ENCODE assay signal across 15 cellular contexts in genomic region chr1:93676424-93676823, GRCh38. TPM values are rescaled to one million over a fixed set of nuclear protein-coding genes. Genes with fewer than 3 reads are reported as not detected.
DNase-seq lines count a peak whose midpoint lies in the region; ATAC-seq and TF ChIP-seq lines count a peak whose summit lies in the region.
"Had no signal": no experiment of that assay in that cellular context is flagged by ENCODE, and none has a peak within 500 bp of the region (broad histone marks: within the 10 kb centered on the region; RNA-seq: fewer than 3 reads in every experiment).

No MANE protein-coding gene starts in this region.

- TF ChIP-seq POLR2A in esophagus muscularis mucosa (IDR thresholded peaks at IDR 0.05; ENCODE audit: low read depth): no peak

- H3K36me3 Mint-ChIP-seq in stimulated activated memory B cell treated with anti-CD40 and anti-IgM and Interleukin-4, amounts not matched to agents 10 μg/mL and 1 μg/mL and 100 μg/mL, for 72 hours: peaks cover 58% of the 10 kb centered on the region

- H3K4me3 ChIP-seq in RWPE2 (ENCODE audit: severe bottlenecking) (no peak overlapping the region), esophagus muscularis mucosa (no peak overlapping the region)
- H3K4me3 ChIP-seq: SK-N-MC had no signal

- H3K27ac Mint-ChIP-seq in stimulated activated memory B cell treated with anti-CD40 and anti-IgM and Interleukin-4, amounts not matched to agents 10 μg/mL and 1 μg/mL and 100 μg/mL, for 72 hours: peak overlapping the region; percentile 5
- H3K27ac Mint-ChIP-seq: activated CD8-positive, alpha-beta T cell treated with anti-CD3 and anti-CD28 coated beads, Interleukin-2, amount 10 ng/mL, durations not matched to agents 7 days and 5 days; activated T-helper 2 cell treated with anti-CD3 and anti-CD28 coated beads, Interferon-gamma antibody, Interleukin-2, Interleukin-4, amounts not matched to agents 10 μg/mL and 5 μg/mL and 100 μg/mL, durations not matched to agents 14 hours and 24 hours and 36 hours; CD14-positive monocyte had no signal

- DNase-seq in RWPE2 (ENCODE audit: low spot score): no peak
- DNase-seq in esophagus muscularis mucosa (ENCODE audit: extremely low spot score): no peak
- DNase-seq in iris pigment epithelial cell (ENCODE audit: low read depth): peak; percentile 89
- DNase-seq in activated CD4-positive, alpha-beta T cell treated with anti-CD3 and anti-CD28 coated beads, Interleukin-2, amount 50 U/mL, for 4 hours: no peak
- DNase-seq: activated CD8-positive, alpha-beta T cell treated with anti-CD3 and anti-CD28 coated beads, Interleukin-2, amount 10 ng/mL, durations not matched to agents 7 days and 5 days; NCI-H446; stimulated activated CD8-positive, alpha-beta memory T cell treated with anti-CD3 and anti-CD28 coated beads, Interleukin-4, amount 100 ng/mL, for 48 hours had no signal

- peaks cover 56% of the 10 kb centered on the region for H3K4me1 Mint-ChIP-seq in stimulated activated memory B cell treated with anti-CD40 and anti-IgM and Interleukin-4, amounts not matched to agents 10 μg/mL and 1 μg/mL and 100 μg/mL, for 72 hours

- no peaks in the 10 kb centered on the region for H3K9me3 ChIP-seq in RWPE2 (ENCODE audit: severe bottlenecking)
- H3K9me3 ChIP-seq in esophagus muscularis mucosa: no peaks in the 10 kb centered on the region

- peaks cover 82% of the 10 kb centered on the region for H3K4me1 ChIP-seq in RWPE2 (ENCODE audit: insufficient read depth, poor library complexity, severe bottlenecking)
- H3K4me1 ChIP-seq in esophagus muscularis mucosa: peaks cover 68 to 89% (median 80%) of the 10 kb centered on the region in 4 donors

- TF ChIP-seq EP300 in esophagus muscularis mucosa (IDR thresholded peaks at IDR 0.05): no peak

- 80% methylated on average over 6 of the region's 6 CpGs for WGBS in esophagus muscularis mucosa

- no peak overlapping the region for H3K4me3 Mint-ChIP-seq in stimulated activated memory B cell treated with anti-CD40 and anti-IgM and Interleukin-4, amounts not matched to agents 10 μg/mL and 1 μg/mL and 100 μg/mL, for 72 hours
- H3K4me3 Mint-ChIP-seq: activated CD8-positive, alpha-beta T cell treated with anti-CD3 and anti-CD28 coated beads, Interleukin-2, amount 10 ng/mL, durations not matched to agents 7 days and 5 days; CD14-positive monocyte; nephron had no signal

- no peaks in the 10 kb centered on the region for H3K9me3 Mint-ChIP-seq in stimulated activated memory B cell treated with anti-CD40 and anti-IgM and Interleukin-4, amounts not matched to agents 10 μg/mL and 1 μg/mL and 100 μg/mL, for 72 hours
- H3K9me3 Mint-ChIP-seq: activated T-helper 2 cell treated with anti-CD3 and anti-CD28 coated beads, Interferon-gamma antibody, Interleukin-2, Interleukin-4, amounts not matched to agents 10 μg/mL and 5 μg/mL and 100 μg/mL, durations not matched to agents 14 hours and 24 hours and 36 hours; nephron had no signal

- H3K27me3 Mint-ChIP-seq in stimulated activated memory B cell treated with anti-CD40 and anti-IgM and Interleukin-4, amounts not matched to agents 10 μg/mL and 1 μg/mL and 100 μg/mL, for 72 hours: no peaks in the 10 kb centered on the region

- ATAC-seq in RWPE2 (ENCODE audit: low read depth): no peak
- no peak for ATAC-seq in stimulated activated memory B cell treated with anti-CD40 and anti-IgM and Interleukin-4, amounts not matched to agents 10 μg/mL and 1 μg/mL and 100 μg/mL, for 72 hours
- ATAC-seq in GM21786 (IDR thresholded peaks at IDR 0.05; ENCODE audit: unreplicated experiment): no peak
- ATAC-seq in HG03135 (IDR thresholded peaks at IDR 0.05; ENCODE audit: unreplicated experiment): no peak
- ATAC-seq in GM21528 (IDR thresholded peaks at IDR 0.05; ENCODE audit: low FRiP score, unreplicated experiment): no peak
- ATAC-seq: activated CD8-positive, alpha-beta T cell treated with anti-CD3 and anti-CD28 coated beads, Interleukin-2, amount 10 ng/mL, durations not matched to agents 7 days and 5 days had no signal

- intact Hi-C loops in esophagus muscularis mucosa (cut with DNase I): no loop called here

- H3K36me3 ChIP-seq in RWPE2 (ENCODE audit: low read depth) (peaks cover 95% of the 10 kb centered on the region), esophagus muscularis mucosa (peaks cover 0 to 8% (median 3%) of the 10 kb centered on the region in 4 donors)

- H3K27ac ChIP-seq in RWPE2 (ENCODE audit: poor library complexity, severe bottlenecking): peak overlapping the region; percentile 94
- peak overlapping the region in 3 of 4 donors; percentile 2 to 24 (median 5) for H3K27ac ChIP-seq in esophagus muscularis mucosa (replicated peaks in 1 of 4)
- H3K27ac ChIP-seq: SK-N-MC had no signal

- TF ChIP-seq CTCF in RWPE2 (IDR thresholded peaks at IDR 0.05; ENCODE audit: poor library complexity, severe bottlenecking) (no peak), esophagus muscularis mucosa (IDR thresholded peaks at IDR 0.05) (no peak)

- H3K27me3 ChIP-seq in RWPE2 (ENCODE audit: insufficient read depth, poor library complexity, severe bottlenecking) (no peaks in the 10 kb centered on the region), esophagus muscularis mucosa (no peaks in the 10 kb centered on the region)

RNA-seq across cellular contexts. Expression of gene BCAR3, which starts 5.2 kb away (rescaled TPM):
- total RNA-seq in esophagus muscularis mucosa: 10 to 100 TPM; 20.2 to 47.2 (median 32.3) TPM
